Comparison of ENCODE assay signal across 24 cellular contexts in the genomic region with DNA sequence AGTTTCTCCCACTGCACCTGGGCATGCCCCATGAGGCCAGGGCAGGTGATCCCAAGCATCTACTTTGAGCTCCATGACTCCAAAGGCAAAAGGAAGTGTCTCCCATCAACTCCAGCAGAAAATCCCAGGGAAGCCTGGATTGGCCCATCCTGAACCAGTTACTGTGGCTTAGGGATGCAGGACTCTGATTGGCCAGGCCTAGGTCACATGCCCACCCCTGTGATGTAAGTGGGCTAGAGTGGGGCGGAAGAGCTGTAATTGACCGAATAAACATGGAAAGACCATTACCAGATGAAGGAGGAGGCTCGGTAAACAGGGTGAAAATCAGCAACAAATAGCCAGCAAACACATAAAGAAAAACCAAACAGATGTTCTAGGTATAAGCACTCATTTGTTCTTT. TPM values are rescaled to one million over a fixed set of nuclear protein-coding genes. Genes with fewer than 3 reads are reported as not detected.
DNase-seq lines count a peak whose midpoint lies in the region; ATAC-seq and TF ChIP-seq lines count a peak whose summit lies in the region.
"Had no signal": no experiment of that assay in that cellular context is flagged by ENCODE, and none has a peak within 500 bp of the region (broad histone marks: within the 10 kb centered on the region; RNA-seq: fewer than 3 reads in every experiment).

No MANE protein-coding gene starts in this region.

- peak overlapping the region; percentile 20; the same call in 1 of the 2 replicates for H3K27ac ChIP-seq in C4-2B
- H3K27ac ChIP-seq in RWPE2 (ENCODE audit: poor library complexity, severe bottlenecking): no peak overlapping the region
- peak overlapping the region; percentile 68 for H3K27ac ChIP-seq in epithelial cell of prostate
- peak overlapping the region; percentile 69 to 71 for H3K27ac ChIP-seq in uterus
- H3K27ac ChIP-seq in body of pancreas: no peak overlapping the region
- H3K27ac ChIP-seq: A549, Peyer's patch, SK-N-MC had no signal

- H3K36me3 ChIP-seq in RWPE2 (ENCODE audit: low read depth): no peaks in the 10 kb centered on the region
- H3K36me3 ChIP-seq in uterus: no peaks in the 10 kb centered on the region
- no peaks in the 10 kb centered on the region for H3K36me3 ChIP-seq in body of pancreas (replicated peaks in 1 of 2; ENCODE audit: insufficient read depth in 1 of 2, low read depth in 2 of 2)
- H3K36me3 ChIP-seq: Peyer's patch had no signal

- H3K27me3 ChIP-seq in RWPE2 (ENCODE audit: insufficient read depth, poor library complexity, severe bottlenecking): no peaks in the 10 kb centered on the region
- no peaks in the 10 kb centered on the region for H3K27me3 ChIP-seq in uterus
- H3K27me3 ChIP-seq in body of pancreas: no peaks in the 10 kb centered on the region
- H3K27me3 ChIP-seq: Peyer's patch had no signal

- no peak for TF ChIP-seq CTCF in C4-2B (conservative IDR thresholded peaks at IDR 0.05)
- TF ChIP-seq CTCF in RWPE2 (IDR thresholded peaks at IDR 0.05; ENCODE audit: poor library complexity, severe bottlenecking): no peak
- no peak for TF ChIP-seq CTCF in uterus (IDR thresholded peaks at IDR 0.05)
- TF ChIP-seq CTCF in body of pancreas (IDR thresholded peaks at IDR 0.05): no peak

- peaks cover 7% of the 10 kb centered on the region for H3K9me3 ChIP-seq in RWPE2 (ENCODE audit: severe bottlenecking)
- peaks cover 0 to 6% of the 10 kb centered on the region in 2 donors for H3K9me3 ChIP-seq in uterus
- no peaks in the 10 kb centered on the region for H3K9me3 ChIP-seq in body of pancreas

- no peak overlapping the region for H3K4me3 ChIP-seq in RWPE2 (ENCODE audit: severe bottlenecking)
- no peak overlapping the region for H3K4me3 ChIP-seq in uterus
- H3K4me3 ChIP-seq in body of pancreas: no peak overlapping the region
- H3K4me3 ChIP-seq: A549, Peyer's patch, SK-N-MC had no signal

- DNase-seq in RWPE2 (ENCODE audit: low spot score): peak; percentile 6
- DNase-seq in epithelial cell of prostate (ENCODE audit: low read depth, low spot score): no peak
- no peak for DNase-seq in uterus
- DNase-seq in cardiac septum (ENCODE audit: low spot score): no peak
- no peak for DNase-seq in body of pancreas
- no peak for DNase-seq in NCI-H146 treated with DMSO at 0.1 percent for 48 hours (lab: John Stamatoyannopoulos, UW; ENCODE audit: unreplicated experiment)
- DNase-seq: C1 segment of cervical spinal cord; CD8-positive, alpha-beta memory T cell; DMS 273 treated with DMSO at 0.1 percent for 48 hours; DMS79 treated with DMSO at 0.1 percent for 48 hours; GF-D8; IMR-90; NCI-H1092 treated with DMSO at 0.1 percent for 48 hours; NCI-H1436; NCI-H187 treated with DMSO at 0.1 percent for 48 hours; NCI-H446; NCI-H524 treated with DMSO at 0.1 percent for 48 hours; OCI-M1; SIG-M5 had no signal

- TF ChIP-seq POLR2A in uterus (IDR thresholded peaks at IDR 0.05): no peak
- no peak for TF ChIP-seq POLR2A in body of pancreas (IDR thresholded peaks at IDR 0.05)

- H3K4me1 ChIP-seq in RWPE2 (ENCODE audit: insufficient read depth, poor library complexity, severe bottlenecking) (peaks cover 18% of the 10 kb centered on the region), uterus (peaks cover 0 to 10% of the 10 kb centered on the region in 2 donors), body of pancreas (peaks cover 30% of the 10 kb centered on the region)
- H3K4me1 ChIP-seq: A549, Peyer's patch had no signal

- 79 to 92% methylated on average over 3 of the region's 3 CpGs for WGBS in body of pancreas, 2 donors

- ATAC-seq in RWPE2 (ENCODE audit: low read depth) (no peak), body of pancreas (no peak)
- ATAC-seq: A549, HCT116 had no signal

- intact Hi-C loops in uterus (cut with DNase I; ENCODE audit: low total_unique reads): no loop called here
- intact Hi-C loops in cardiac septum (cut with DNase I): no loop called here
- intact Hi-C loops in body of pancreas (cut with DNase I): no loop called here

RNA-seq across cellular contexts. Expression of a gene that starts 45.2 kb away (rescaled TPM):
- total RNA-seq in uterus (1 to 10 TPM in 1 of 4 donors, under 1 TPM in 1, not detected in 2; 0.46 to 1.7 TPM), cardiac septum (not detected), body of pancreas (under 1 TPM in 1 of 2 donors, not detected in 1; 0.33 TPM)
- total RNA-seq: IMR-90, Peyer's patch had no signal

Comparison
In these comparisons a context has a peak if more than half of its experiments do, and no peak if none do; other contexts are left out.
1. H3K27ac ChIP-seq: peak in C4-2B (single experiment), epithelial cell of prostate (single experiment) and uterus (2 of 2); none in RWPE2 (single experiment) and body of pancreas (0 of 4).